ENCODE assay signal across 16 cellular contexts in the genomic region with DNA sequence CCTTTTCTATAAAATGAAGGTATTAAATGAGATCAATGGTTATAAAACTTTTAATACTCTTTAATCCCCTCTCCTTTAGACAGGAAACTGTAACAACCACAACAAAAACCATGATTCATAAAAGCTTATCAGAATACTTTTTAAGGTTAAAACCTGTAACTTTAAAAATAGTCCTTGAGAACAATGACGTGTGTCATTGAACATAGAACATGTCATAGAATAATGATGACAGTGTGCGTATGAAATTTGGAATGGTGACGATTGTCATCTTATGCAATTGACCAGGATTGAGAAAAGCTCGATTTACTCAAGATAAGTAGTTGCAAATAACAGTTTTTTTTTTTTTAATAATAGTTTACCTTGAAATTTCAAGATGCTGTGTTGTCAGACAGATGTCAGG.
"Had no signal": no experiment of that assay in that cellular context is flagged by ENCODE, and none has a peak within 500 bp of the region (broad histone marks: within the 10 kb centered on the region; RNA-seq: fewer than 3 reads in every experiment).

No MANE protein-coding gene starts in this region.

- H3K9me3 ChIP-seq: esophagus squamous epithelium, gastrocnemius medialis, left ventricle myocardium inferior, sigmoid colon, testis, uterus had no signal

- H3K36me3 ChIP-seq: esophagus squamous epithelium, gastrocnemius medialis, left ventricle myocardium inferior, sigmoid colon, uterus had no signal

- DNase-seq: activated CD4-positive, alpha-beta T cell treated with anti-CD3 and anti-CD28 coated beads for 1 hour; esophagus squamous epithelium; gastrocnemius medialis; hippocampal formation; occipital lobe; sigmoid colon had no signal

- H3K4me1 ChIP-seq: gastrocnemius medialis, left ventricle myocardium inferior, sigmoid colon, testis, uterus had no signal

- H3K27ac ChIP-seq: esophagus squamous epithelium, gastrocnemius medialis, left ventricle myocardium inferior, sigmoid colon, testis, VCaP had no signal

- H3K4me1 Mint-ChIP-seq: activated naive CD4-positive, alpha-beta T cell treated with anti-CD3 and anti-CD28 coated beads, Interleukin-2, amount 50 U/mL, for 24 hours had no signal

- ATAC-seq: gastrocnemius medialis had no signal

- H3K36me3 Mint-ChIP-seq: activated naive CD4-positive, alpha-beta T cell treated with anti-CD3 and anti-CD28 coated beads, Interleukin-2, amount 50 U/mL, for 24 hours; brain had no signal

- H3K9me3 Mint-ChIP-seq: activated naive CD4-positive, alpha-beta T cell treated with anti-CD3 and anti-CD28 coated beads, Interleukin-2, amount 50 U/mL, for 24 hours; activated T-helper 1 cell treated with anti-CD3 and anti-CD28 coated beads, Interleukin-12 subunit alpha, Interleukin-12 subunit beta, Interleukin-2, Interleukin-4 antibody, amounts not matched to agents 30 ng/mL and 10 ng/mL and 1 ng/mL, durations not matched to agents 14 hours and 24 hours and 36 hours; brain; dendritic cell treated with granulocyte-macrophage colony-stimulating factor and Interleukin-4, amounts not matched to agents 40 ng/mL and 50 ng/mL, for 4 days had no signal

- H3K27ac Mint-ChIP-seq: activated CD8-positive, alpha-beta T cell treated with anti-CD3 and anti-CD28 coated beads, Interleukin-2, amount 10 ng/mL, durations not matched to agents 7 days and 5 days; activated naive CD4-positive, alpha-beta T cell treated with anti-CD3 and anti-CD28 coated beads, Interleukin-2, amount 50 U/mL, for 24 hours; activated T-helper 1 cell treated with anti-CD3 and anti-CD28 coated beads, Interleukin-12 subunit alpha, Interleukin-12 subunit beta, Interleukin-2, Interleukin-4 antibody, amounts not matched to agents 30 ng/mL and 10 ng/mL and 1 ng/mL, durations not matched to agents 14 hours and 24 hours and 36 hours; brain; dendritic cell treated with granulocyte-macrophage colony-stimulating factor and Interleukin-4, amounts not matched to agents 40 ng/mL and 50 ng/mL, for 4 days had no signal

- H3K4me3 Mint-ChIP-seq: activated CD8-positive, alpha-beta T cell treated with anti-CD3 and anti-CD28 coated beads, Interleukin-2, amount 10 ng/mL, durations not matched to agents 7 days and 5 days; activated naive CD4-positive, alpha-beta T cell treated with anti-CD3 and anti-CD28 coated beads, Interleukin-2, amount 50 U/mL, for 24 hours; activated T-helper 1 cell treated with anti-CD3 and anti-CD28 coated beads, Interleukin-12 subunit alpha, Interleukin-12 subunit beta, Interleukin-2, Interleukin-4 antibody, amounts not matched to agents 30 ng/mL and 10 ng/mL and 1 ng/mL, durations not matched to agents 14 hours and 24 hours and 36 hours; brain; dendritic cell treated with granulocyte-macrophage colony-stimulating factor and Interleukin-4, amounts not matched to agents 40 ng/mL and 50 ng/mL, for 4 days had no signal

- H3K4me3 ChIP-seq: esophagus squamous epithelium, gastrocnemius medialis, left ventricle myocardium inferior, sigmoid colon, smooth muscle cell, testis, uterus had no signal

- H3K4me2 ChIP-seq: smooth muscle cell had no signal

- H3K27me3 ChIP-seq: esophagus squamous epithelium, gastrocnemius medialis, sigmoid colon, testis, uterus had no signal

- H3K27me3 Mint-ChIP-seq: dendritic cell treated with granulocyte-macrophage colony-stimulating factor and Interleukin-4, amounts not matched to agents 40 ng/mL and 50 ng/mL, for 4 days had no signal
